ENCODE assay signal across 1 cellular context in the genomic region with DNA sequence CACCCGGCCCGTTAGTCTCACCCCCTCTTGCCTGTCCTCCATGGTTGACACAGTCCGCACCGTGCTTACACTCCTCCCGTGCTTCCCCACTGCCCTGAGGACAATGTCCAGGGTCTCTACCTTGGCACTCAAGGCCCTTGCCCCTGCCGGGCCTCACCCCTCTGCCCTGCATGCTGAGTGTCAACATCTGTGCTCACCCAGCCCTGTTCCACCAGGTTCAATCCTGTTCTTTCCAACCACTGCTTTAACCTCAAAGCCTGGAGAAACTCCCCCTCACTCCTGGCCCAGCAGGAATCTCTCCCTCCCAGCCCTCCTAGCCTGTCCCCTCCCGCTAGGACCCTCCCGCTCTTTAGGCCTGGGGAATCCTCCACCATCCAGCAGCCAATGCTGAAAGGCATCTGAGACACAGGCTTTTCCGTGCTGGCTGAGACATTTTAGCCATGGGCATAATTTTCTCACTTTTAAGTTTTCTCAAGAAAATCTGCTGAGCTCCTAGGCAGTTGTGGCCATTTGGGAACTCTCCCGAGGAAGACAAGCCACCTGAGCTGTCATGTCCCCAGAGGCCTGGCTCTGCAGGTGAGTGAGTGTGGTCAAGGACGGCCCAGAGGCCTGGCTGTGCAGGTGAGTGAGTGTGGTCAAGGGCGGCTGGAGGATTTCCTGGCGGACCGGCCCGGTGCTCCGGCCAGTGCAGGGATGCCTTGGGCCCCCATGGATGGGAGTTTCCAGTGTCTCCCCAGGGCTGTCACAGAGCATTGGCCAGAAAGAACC.
TF ChIP-seq lines count a peak whose summit lies in the region.

No MANE protein-coding gene starts in this region.

TF ChIP-seq in HepG2, 621 proteins besides CTCF, POLR2A, EP300 and RAD21:
- TF ChIP-seq SOX13 (IDR thresholded peaks at IDR 0.05): no peak
- TF ChIP-seq SOX13 (CRISPR knock-in tag; conservative IDR thresholded peaks at IDR 0.05 in 1 of 2, IDR thresholded peaks at IDR 0.05 in 1 of 2): 0 out of 4 replicates have a peak, but pooled peaks of 1 of the 2 experiments have one; percentile 7
- TF ChIP-seq, protein P1, sequence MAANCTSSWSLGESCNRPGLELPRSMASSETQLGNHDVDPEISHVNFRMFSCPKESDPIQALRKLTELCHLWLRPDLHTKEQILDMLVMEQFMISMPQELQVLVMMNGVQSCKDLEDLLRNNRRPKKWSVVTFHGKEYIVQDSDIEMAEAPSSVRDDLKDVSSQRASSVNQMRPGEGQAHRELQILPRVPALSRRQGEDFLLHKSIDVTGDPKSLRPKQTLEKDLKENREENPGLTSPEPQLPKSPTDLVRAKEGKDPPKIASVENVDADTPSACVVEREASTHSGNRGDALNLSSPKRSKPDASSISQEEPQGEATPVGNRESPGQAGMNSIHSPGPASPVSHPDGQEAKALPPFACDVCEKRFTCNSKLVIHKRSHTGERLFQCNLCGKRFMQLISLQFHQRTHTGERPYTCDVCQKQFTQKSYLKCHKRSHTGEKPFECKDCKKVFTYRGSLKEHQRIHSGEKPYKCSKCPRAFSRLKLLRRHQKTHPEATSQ (CRISPR knock-in tag; IDR thresholded peaks at IDR 0.05; ENCODE audit: borderline replicate concordance): no peak
- TF ChIP-seq ESRRA (CRISPR knock-in tag; IDR thresholded peaks at IDR 0.05; ENCODE audit: low read depth): peak; percentile 24; the same call in 1 of the 2 replicates
- TF ChIP-seq RARG (CRISPR knock-in tag; IDR thresholded peaks at IDR 0.05; ENCODE audit: low read depth): no peak
- TF ChIP-seq ZSCAN25 (CRISPR knock-in tag; IDR thresholded peaks at IDR 0.05): peak; percentile 97
- TF ChIP-seq ZEB1 (IDR thresholded peaks at IDR 0.05; ENCODE audit: insufficient replicate concordance, low read depth): no peak
- TF ChIP-seq, protein P2, sequence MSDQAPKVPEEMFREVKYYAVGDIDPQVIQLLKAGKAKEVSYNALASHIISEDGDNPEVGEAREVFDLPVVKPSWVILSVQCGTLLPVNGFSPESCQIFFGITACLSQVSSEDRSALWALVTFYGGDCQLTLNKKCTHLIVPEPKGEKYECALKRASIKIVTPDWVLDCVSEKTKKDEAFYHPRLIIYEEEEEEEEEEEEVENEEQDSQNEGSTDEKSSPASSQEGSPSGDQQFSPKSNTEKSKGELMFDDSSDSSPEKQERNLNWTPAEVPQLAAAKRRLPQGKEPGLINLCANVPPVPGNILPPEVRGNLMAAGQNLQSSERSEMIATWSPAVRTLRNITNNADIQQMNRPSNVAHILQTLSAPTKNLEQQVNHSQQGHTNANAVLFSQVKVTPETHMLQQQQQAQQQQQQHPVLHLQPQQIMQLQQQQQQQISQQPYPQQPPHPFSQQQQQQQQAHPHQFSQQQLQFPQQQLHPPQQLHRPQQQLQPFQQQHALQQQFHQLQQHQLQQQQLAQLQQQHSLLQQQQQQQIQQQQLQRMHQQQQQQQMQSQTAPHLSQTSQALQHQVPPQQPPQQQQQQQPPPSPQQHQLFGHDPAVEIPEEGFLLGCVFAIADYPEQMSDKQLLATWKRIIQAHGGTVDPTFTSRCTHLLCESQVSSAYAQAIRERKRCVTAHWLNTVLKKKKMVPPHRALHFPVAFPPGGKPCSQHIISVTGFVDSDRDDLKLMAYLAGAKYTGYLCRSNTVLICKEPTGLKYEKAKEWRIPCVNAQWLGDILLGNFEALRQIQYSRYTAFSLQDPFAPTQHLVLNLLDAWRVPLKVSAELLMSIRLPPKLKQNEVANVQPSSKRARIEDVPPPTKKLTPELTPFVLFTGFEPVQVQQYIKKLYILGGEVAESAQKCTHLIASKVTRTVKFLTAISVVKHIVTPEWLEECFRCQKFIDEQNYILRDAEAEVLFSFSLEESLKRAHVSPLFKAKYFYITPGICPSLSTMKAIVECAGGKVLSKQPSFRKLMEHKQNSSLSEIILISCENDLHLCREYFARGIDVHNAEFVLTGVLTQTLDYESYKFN (CRISPR knock-in tag; conservative IDR thresholded peaks at IDR 0.05): peak; percentile 68
- TF ChIP-seq AGO2 (optimal IDR thresholded peaks at IDR 0.05; ENCODE audit: low read depth, low read length): no peak
- 0 out of 2 replicates have a peak, but pooled peaks have one; percentile 23 for TF ChIP-seq HINFP (CRISPR knock-in tag; IDR thresholded peaks at IDR 0.05; ENCODE audit: low read depth)
- TF ChIP-seq ZMYM3 (CRISPR knock-in tag; IDR thresholded peaks at IDR 0.05): peak; percentile 75
- peak; percentile 54; the same call in 1 of the 2 replicates for TF ChIP-seq ZFX (CRISPR knock-in tag; IDR thresholded peaks at IDR 0.05; ENCODE audit: low read depth)
- TF ChIP-seq, protein P3, sequence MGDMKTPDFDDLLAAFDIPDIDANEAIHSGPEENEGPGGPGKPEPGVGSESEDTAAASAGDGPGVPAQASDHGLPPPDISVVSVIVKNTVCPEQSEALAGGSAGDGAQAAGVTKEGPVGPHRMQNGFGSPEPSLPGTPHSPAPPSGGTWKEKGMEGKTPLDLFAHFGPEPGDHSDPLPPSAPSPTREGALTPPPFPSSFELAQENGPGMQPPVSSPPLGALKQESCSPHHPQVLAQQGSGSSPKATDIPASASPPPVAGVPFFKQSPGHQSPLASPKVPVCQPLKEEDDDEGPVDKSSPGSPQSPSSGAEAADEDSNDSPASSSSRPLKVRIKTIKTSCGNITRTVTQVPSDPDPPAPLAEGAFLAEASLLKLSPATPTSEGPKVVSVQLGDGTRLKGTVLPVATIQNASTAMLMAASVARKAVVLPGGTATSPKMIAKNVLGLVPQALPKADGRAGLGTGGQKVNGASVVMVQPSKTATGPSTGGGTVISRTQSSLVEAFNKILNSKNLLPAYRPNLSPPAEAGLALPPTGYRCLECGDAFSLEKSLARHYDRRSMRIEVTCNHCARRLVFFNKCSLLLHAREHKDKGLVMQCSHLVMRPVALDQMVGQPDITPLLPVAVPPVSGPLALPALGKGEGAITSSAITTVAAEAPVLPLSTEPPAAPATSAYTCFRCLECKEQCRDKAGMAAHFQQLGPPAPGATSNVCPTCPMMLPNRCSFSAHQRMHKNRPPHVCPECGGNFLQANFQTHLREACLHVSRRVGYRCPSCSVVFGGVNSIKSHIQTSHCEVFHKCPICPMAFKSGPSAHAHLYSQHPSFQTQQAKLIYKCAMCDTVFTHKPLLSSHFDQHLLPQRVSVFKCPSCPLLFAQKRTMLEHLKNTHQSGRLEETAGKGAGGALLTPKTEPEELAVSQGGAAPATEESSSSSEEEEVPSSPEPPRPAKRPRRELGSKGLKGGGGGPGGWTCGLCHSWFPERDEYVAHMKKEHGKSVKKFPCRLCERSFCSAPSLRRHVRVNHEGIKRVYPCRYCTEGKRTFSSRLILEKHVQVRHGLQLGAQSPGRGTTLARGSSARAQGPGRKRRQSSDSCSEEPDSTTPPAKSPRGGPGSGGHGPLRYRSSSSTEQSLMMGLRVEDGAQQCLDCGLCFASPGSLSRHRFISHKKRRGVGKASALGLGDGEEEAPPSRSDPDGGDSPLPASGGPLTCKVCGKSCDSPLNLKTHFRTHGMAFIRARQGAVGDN (CRISPR knock-in tag; IDR thresholded peaks at IDR 0.05): peak; percentile 53
- no peak for TF ChIP-seq ZNF343 (CRISPR knock-in tag; IDR thresholded peaks at IDR 0.05)
- TF ChIP-seq HIC2 (CRISPR knock-in tag; IDR thresholded peaks at IDR 0.05; ENCODE audit: low read depth): peak; percentile 92
- 0 out of 2 replicates have a peak, but pooled peaks have one; percentile 39 for TF ChIP-seq PITX1 (CRISPR knock-in tag; IDR thresholded peaks at IDR 0.05)
- peak; percentile 42; the same call in 1 of the 2 replicates for TF ChIP-seq FOXO1 (CRISPR knock-in tag; IDR thresholded peaks at IDR 0.05)
- TF ChIP-seq HMG20A (CRISPR knock-in tag; IDR thresholded peaks at IDR 0.05; ENCODE audit: borderline replicate concordance): no peak
- TF ChIP-seq HNRNPL (IDR thresholded peaks at IDR 0.05; ENCODE audit: low read depth, low read length): 0 out of 2 replicates have a peak, but pooled peaks have one; percentile 58
- TF ChIP-seq SPEN (CRISPR knock-in tag; IDR thresholded peaks at IDR 0.05; ENCODE audit: low read depth): 0 out of 2 replicates have a peak, but pooled peaks have one; percentile 3
- TF ChIP-seq MBNL3 (CRISPR knock-in tag; conservative IDR thresholded peaks at IDR 0.05): no peak
- TF ChIP-seq FOXA3 (CRISPR knock-in tag; IDR thresholded peaks at IDR 0.05): 0 out of 2 replicates have a peak, but pooled peaks have one; percentile 17
- TF ChIP-seq ZNF746 (CRISPR knock-in tag; IDR thresholded peaks at IDR 0.05): peak; percentile 32; the same call in 1 of the 2 replicates
- TF ChIP-seq HNF4A (CRISPR knock-in tag; IDR thresholded peaks at IDR 0.05): peak; percentile 77
